1 cellular context compared by ENCODE assay signal in genomic region chr11:47946682-47947575, GRCh38.
TF ChIP-seq lines count a peak whose summit lies in the region.

No MANE protein-coding gene starts in this region.

TF ChIP-seq in SK-N-SH, 30 proteins besides CTCF, POLR2A, EP300 and RAD21 (continued from another document):
- TF ChIP-seq REST (IDR thresholded peaks at IDR 0.05; ENCODE audit: low read depth, low read length) (peak; percentile 70), CHD2 (IDR thresholded peaks at IDR 0.05; ENCODE audit: low read length, partially characterized antibody) (no peak), FOXM1 (IDR thresholded peaks at IDR 0.05; ENCODE audit: low read depth) (no peak; the same call in 1 of the 2 replicates), NRF1 (IDR thresholded peaks at IDR 0.05; ENCODE audit: low read depth, low read length) (no peak), IRF3 (IDR thresholded peaks at IDR 0.05; ENCODE audit: low read depth, low read length) (no peak), TAF1 (IDR thresholded peaks at IDR 0.05; ENCODE audit: borderline replicate concordance, low read depth, low read length) (0 out of 2 replicates have a peak, but pooled peaks have one; percentile 29), TCF12 (IDR thresholded peaks at IDR 0.05) (peak; percentile 90), RCOR1 (IDR thresholded peaks at IDR 0.05; ENCODE audit: low read length) (no peak), GATA2 (CRISPR knock-in tag; IDR thresholded peaks at IDR 0.05) (no peak), GABPA (IDR thresholded peaks at IDR 0.05; ENCODE audit: low read depth) (no peak), NFIC (IDR thresholded peaks at IDR 0.05; ENCODE audit: borderline replicate concordance) (peak; percentile 95), USF2 (IDR thresholded peaks at IDR 0.05; ENCODE audit: borderline replicate concordance, low read depth, low read length) (no peak), YY1 (IDR thresholded peaks at IDR 0.05; ENCODE audit: low read depth) (no peak), RXRA (IDR thresholded peaks at IDR 0.05; ENCODE audit: borderline replicate concordance, low read depth) (peak; percentile 98)
- TF ChIP-seq, protein P1, sequence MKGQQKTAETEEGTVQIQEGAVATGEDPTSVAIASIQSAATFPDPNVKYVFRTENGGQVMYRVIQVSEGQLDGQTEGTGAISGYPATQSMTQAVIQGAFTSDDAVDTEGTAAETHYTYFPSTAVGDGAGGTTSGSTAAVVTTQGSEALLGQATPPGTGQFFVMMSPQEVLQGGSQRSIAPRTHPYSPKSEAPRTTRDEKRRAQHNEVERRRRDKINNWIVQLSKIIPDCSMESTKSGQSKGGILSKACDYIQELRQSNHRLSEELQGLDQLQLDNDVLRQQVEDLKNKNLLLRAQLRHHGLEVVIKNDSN (IDR thresholded peaks at IDR 0.05; ENCODE audit: borderline replicate concordance, low read depth) = no peak
- TF ChIP-seq, protein P2, sequence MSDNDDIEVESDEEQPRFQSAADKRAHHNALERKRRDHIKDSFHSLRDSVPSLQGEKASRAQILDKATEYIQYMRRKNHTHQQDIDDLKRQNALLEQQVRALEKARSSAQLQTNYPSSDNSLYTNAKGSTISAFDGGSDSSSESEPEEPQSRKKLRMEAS (IDR thresholded peaks at IDR 0.05; ENCODE audit: low read depth) = peak; percentile 68
TF ChIP-seq in SK-N-SH: peak in this region for 10.
